Comparison of ENCODE assay signal across 8 cellular contexts in genomic region chr22:30286813-30287625, GRCh38. TPM values are rescaled to one million over a fixed set of nuclear protein-coding genes. Genes with fewer than 3 reads are reported as not detected.
DNase-seq lines count a peak whose midpoint lies in the region; ATAC-seq and TF ChIP-seq lines count a peak whose summit lies in the region.

No MANE protein-coding gene starts in this region.

- DNase-seq in Caco-2 (peak; percentile 84 to 90), HUDEP-2 (lab: John Stamatoyannopoulos, UW; ENCODE audit: unreplicated experiment in 76 of 76) (peak in 70 of 76 experiments; percentile 15 to 89 (median 67)), T follicular helper cell (ENCODE audit: low read depth) (peak; percentile 78), iPS-NIHi11 (ENCODE audit: low spot score) (peak; percentile 88)
- DNase-seq in activated naive CD8-positive, alpha-beta T cell treated with anti-CD3 and anti-CD28 coated beads, Interleukin-2, amount 10 ng/mL, durations not matched to agents 7 days and 5 days, result peak; percentile 94
- DNase-seq in stimulated activated CD4-positive, alpha-beta T cell treated with anti-CD3 and anti-CD28 coated beads, Interleukin-1b, Interleukin-23, amount 100 ng/mL, for 48 hours, result peak; percentile 86

- H3K36me3 Mint-ChIP-seq in Caco-2 (ENCODE audit: insufficient read depth, unreplicated experiment), result no peaks in the 10 kb centered on the region
- H3K36me3 Mint-ChIP-seq in activated naive CD8-positive, alpha-beta T cell treated with anti-CD3 and anti-CD28 coated beads, Interleukin-2, amount 10 ng/mL, durations not matched to agents 7 days and 5 days, result peaks cover 11% of the 10 kb centered on the region

- peaks cover 11% of the 10 kb centered on the region for H3K4me1 Mint-ChIP-seq in Caco-2 (ENCODE audit: low read depth, unreplicated experiment)
- H3K4me1 Mint-ChIP-seq in activated naive CD8-positive, alpha-beta T cell treated with anti-CD3 and anti-CD28 coated beads, Interleukin-2, amount 10 ng/mL, durations not matched to agents 7 days and 5 days, result peaks cover 46% of the 10 kb centered on the region

- CTCF ChIA-PET in Caco-2 (lab: Charles Lee), result interaction anchor here (0.8 to 4.4 kb wide), 14 partner anchors 9 to 137 kb away, joined by 3 to 106 read pairs (median 6); partner anchors contain the start of genes CCDC157, RNF215, SF3A1 and TBC1D10A

- TF ChIP-seq CTCF in Caco-2 (IDR thresholded peaks at IDR 0.05; ENCODE audit: insufficient read depth in 1 of 2, low read depth in 1 of 2, low read length in 1 of 2, severe bottlenecking in 1 of 2, unreplicated experiment in 1 of 2), result peak; percentile 92 to 94

- H3K4me3 ChIP-seq in Caco-2 (ENCODE audit: low read depth, low read length), result no peak overlapping the region

- H3K27me3 ChIP-seq in Caco-2 (replicated peaks; ENCODE audit: control insufficient read depth, insufficient read depth, low read length), result no peaks in the 10 kb centered on the region

- BruUV-seq in Caco-2 (replicated peaks; lab: Mats Ljungman, UMichigan), result no TSS peak

- POLR2A ChIA-PET in Caco-2 (lab: Charles Lee), result interaction anchor here (0.5 to 1.2 kb wide), 4 partner anchors 11 to 78 kb away, joined by 3 to 14 read pairs (median 4); partner anchors contain the start of genes CCDC157, SF3A1 and TBC1D10A
- POLR2A ChIA-PET in activated naive CD8-positive, alpha-beta T cell treated with anti-CD3 and anti-CD28 coated beads, Interleukin-2, amount 10 ng/mL, durations not matched to agents 7 days and 5 days (lab: Charles Lee), result interaction anchor here (1.1 to 7.7 kb wide), 9 partner anchors 18 to 102 kb away, joined by 3 to 110 read pairs (median 14); partner anchors contain the start of genes CCDC157, RNF215, SF3A1 and TBC1D10A

- no peaks in the 10 kb centered on the region for H3K9me3 ChIP-seq in Caco-2

- no peak overlapping the region for H3K27ac Mint-ChIP-seq in Caco-2 (ENCODE audit: unreplicated experiment)
- peak overlapping the region; percentile 75 for H3K27ac Mint-ChIP-seq in activated naive CD8-positive, alpha-beta T cell treated with anti-CD3 and anti-CD28 coated beads, Interleukin-2, amount 10 ng/mL, durations not matched to agents 7 days and 5 days

- no peaks in the 10 kb centered on the region for H3K27me3 Mint-ChIP-seq in Caco-2 (ENCODE audit: insufficient read depth, unreplicated experiment)
- H3K27me3 Mint-ChIP-seq in activated naive CD8-positive, alpha-beta T cell treated with anti-CD3 and anti-CD28 coated beads, Interleukin-2, amount 10 ng/mL, durations not matched to agents 7 days and 5 days, result no peaks in the 10 kb centered on the region

- H3K36me3 ChIP-seq in Caco-2 (ENCODE audit: control insufficient read depth, insufficient read depth, low read length), result no peaks in the 10 kb centered on the region; the same call in 1 of the 2 replicates

- intact Hi-C loops in Caco-2 (cut with micrococcal nuclease; ENCODE audit: unreplicated experiment), result loop anchor here (1.0 to 10.0 kb wide), 3 partner anchors 24 to 198 kb away; no protein-coding TSS in a partner anchor

- H3K4me3 Mint-ChIP-seq in Caco-2 (ENCODE audit: unreplicated experiment), result no peak overlapping the region
- H3K4me3 Mint-ChIP-seq in activated naive CD8-positive, alpha-beta T cell treated with anti-CD3 and anti-CD28 coated beads, Interleukin-2, amount 10 ng/mL, durations not matched to agents 7 days and 5 days, result peak overlapping the region; percentile 84

- H3K4me1 ChIP-seq in Caco-2, result peaks cover 4% of the 10 kb centered on the region

- H3K9me3 Mint-ChIP-seq in Caco-2 (ENCODE audit: unreplicated experiment), result no peaks in the 10 kb centered on the region
- H3K9me3 Mint-ChIP-seq in activated naive CD8-positive, alpha-beta T cell treated with anti-CD3 and anti-CD28 coated beads, Interleukin-2, amount 10 ng/mL, durations not matched to agents 7 days and 5 days, result no peaks in the 10 kb centered on the region

- no peak for ATAC-seq in activated naive CD8-positive, alpha-beta T cell treated with anti-CD3 and anti-CD28 coated beads, Interleukin-2, amount 10 ng/mL, durations not matched to agents 7 days and 5 days (ENCODE audit: low read depth)
- ATAC-seq in GM19397 (IDR thresholded peaks at IDR 0.05; ENCODE audit: unreplicated experiment), result no peak
- ATAC-seq in HG03439 (IDR thresholded peaks at IDR 0.05; ENCODE audit: unreplicated experiment), result no peak

RNA-seq across cellular contexts. Expression of gene CASTOR1, which starts 2.3 kb away (rescaled TPM):
- 6.3 and 7.4 TPM in 2 replicates for total RNA-seq in Caco-2 (2022)
- 10 to 100 TPM; 24.2 to 27.5 TPM for total RNA-seq in activated naive CD8-positive, alpha-beta T cell treated with anti-CD3 and anti-CD28 coated beads, Interleukin-2, amount 10 ng/mL, durations not matched to agents 7 days and 5 days

RNA-seq across cellular contexts. Expression of gene OSM, which starts 20.4 kb away (rescaled TPM):
- not detected in 2 replicates for total RNA-seq in Caco-2 (2022)
- total RNA-seq in activated naive CD8-positive, alpha-beta T cell treated with anti-CD3 and anti-CD28 coated beads, Interleukin-2, amount 10 ng/mL, durations not matched to agents 7 days and 5 days, result 100 to 1,000 TPM; 125 to 142 TPM

RNA-seq across cellular contexts. Expression of gene TBC1D10A, which starts 39.7 kb away (rescaled TPM):
- total RNA-seq in Caco-2 (2022), result 11.1 and 12.2 TPM in 2 replicates
- 10 to 100 TPM; 54.0 to 54.2 TPM for total RNA-seq in activated naive CD8-positive, alpha-beta T cell treated with anti-CD3 and anti-CD28 coated beads, Interleukin-2, amount 10 ng/mL, durations not matched to agents 7 days and 5 days

RNA-seq across cellular contexts. Expression of gene LIF, which starts 40.5 kb away (rescaled TPM):
- 8.0 and 9.7 TPM in 2 replicates for total RNA-seq in Caco-2 (2022)
- total RNA-seq in activated naive CD8-positive, alpha-beta T cell treated with anti-CD3 and anti-CD28 coated beads, Interleukin-2, amount 10 ng/mL, durations not matched to agents 7 days and 5 days, result 100 to 1,000 TPM; 508 to 564 TPM

Comparison
In these comparisons a context has a peak if more than half of its experiments do, and no peak if none do; other contexts are left out.
1. RNA of gene OSM, which starts 20.4 kb away (total RNA-seq): 125 to 142 TPM in activated naive CD8-positive, alpha-beta T cell treated with anti-CD3 and anti-CD28 coated beads, Interleukin-2, amount 10 ng/mL, durations not matched to agents 7 days and 5 days; not detected in Caco-2; every median in the first group is over 100 times any median in the second.
2. Peak in every context shown above with its lines, with median percentiles within 50 percentile points of each other: DNase-seq.